In genomic region chr2:433216-433615, GRCh38 we compare ENCODE assay signal across 28 cellular contexts.
"Had no signal": no experiment of that assay in that cellular context is flagged by ENCODE, and none has a peak within 500 bp of the region (broad histone marks: within the 10 kb centered on the region; RNA-seq: fewer than 3 reads in every experiment).

No MANE protein-coding gene starts in this region.

- H3K27ac ChIP-seq: left lung, lower lobe of right lung, neutrophil, parathyroid adenoma, right atrium auricular region, right lobe of liver, stomach, testis, thyroid gland, transverse colon, upper lobe of left lung, vagina had no signal

- H3K4me1 ChIP-seq: lower lobe of right lung, parathyroid adenoma, right atrium auricular region, right lobe of liver, thyroid gland, transverse colon, vagina had no signal

- H3K4me3 Mint-ChIP-seq: naive thymus-derived CD8-positive, alpha-beta T cell; nephron; neural crest cell; stimulated activated naive B cell treated with anti-CD40 and anti-IgM and Interleukin-4, amounts not matched to agents 10 μg/mL and 1 μg/mL and 100 μg/mL, for 72 hours had no signal

- FAIRE-seq: kidney had no signal

- H2AFZ ChIP-seq: parathyroid adenoma had no signal

- ATAC-seq: left colon; left lung; lower lobe of right lung; naive thymus-derived CD8-positive, alpha-beta T cell; right lobe of liver; stimulated activated naive B cell treated with anti-CD40 and anti-IgM and Interleukin-4, amounts not matched to agents 10 μg/mL and 1 μg/mL and 100 μg/mL, for 72 hours; stimulated activated naive CD8-positive, alpha-beta T cell treated with anti-CD3 and anti-CD28 coated beads, Interleukin-15, Interleukin-2, amounts not matched to agents 100 U/mL and 50 U/mL, for 24 hours had no signal

- H3K4me2 ChIP-seq: smooth muscle cell had no signal

- H3K9me3 ChIP-seq: left lung, lower lobe of right lung, neutrophil, right atrium auricular region, right lobe of liver, stomach, testis, thyroid gland, transverse colon, upper lobe of left lung, vagina had no signal

- H3K9me3 Mint-ChIP-seq: naive thymus-derived CD8-positive, alpha-beta T cell; nephron; neural crest cell; stimulated activated naive B cell treated with anti-CD40 and anti-IgM and Interleukin-4, amounts not matched to agents 10 μg/mL and 1 μg/mL and 100 μg/mL, for 72 hours had no signal

- H3K27ac Mint-ChIP-seq: progenitor cell of endocrine pancreas; stimulated activated naive B cell treated with anti-CD40 and anti-IgM and Interleukin-4, amounts not matched to agents 10 μg/mL and 1 μg/mL and 100 μg/mL, for 72 hours had no signal

- H3K4me3 ChIP-seq: left lung, lower lobe of right lung, right atrium auricular region, right lobe of liver, smooth muscle cell, stomach, testis, thyroid gland, transverse colon, upper lobe of left lung, vagina had no signal

- DNase-seq: kidney; left colon; left lung; lower lobe of right lung; mammary epithelial cell; mesenchymal stem cell; naive thymus-derived CD8-positive, alpha-beta T cell; occipital lobe; right lobe of liver; stimulated activated CD4-positive, alpha-beta T cell treated with anti-CD3 and anti-CD28 coated beads, Interleukin-1b, Interleukin-23, amount 100 ng/mL, for 48 hours; stimulated activated CD4-positive, alpha-beta T cell treated with anti-CD3 and anti-CD28 coated beads, Interleukin-2, amount 100 ng/mL, for 48 hours; stimulated activated CD4-positive, alpha-beta T cell treated with anti-CD3 and anti-CD28 coated beads, Interleukin-4, amount 100 ng/mL, for 4 hours; stimulated activated CD8-positive, alpha-beta memory T cell treated with anti-CD3 and anti-CD28 coated beads, Interleukin-4, amount 100 ng/mL, for 48 hours; stimulated activated naive B cell treated with anti-CD40 and anti-IgM and Interleukin-4, amounts not matched to agents 10 μg/mL and 1 μg/mL and 100 μg/mL, for 72 hours; stimulated activated naive CD8-positive, alpha-beta T cell treated with anti-CD3 and anti-CD28 coated beads, Interleukin-15, Interleukin-2, amounts not matched to agents 100 U/mL and 50 U/mL, for 24 hours; stomach; testis; thyroid gland; transverse colon; upper lobe of left lung had no signal

- H3K36me3 ChIP-seq: left lung, lower lobe of right lung, neutrophil, right atrium auricular region, right lobe of liver, stomach, thyroid gland, transverse colon, upper lobe of left lung, vagina had no signal

- H3K36me3 Mint-ChIP-seq: naive thymus-derived CD8-positive, alpha-beta T cell had no signal

- H3K27me3 Mint-ChIP-seq: naive thymus-derived CD8-positive, alpha-beta T cell; stimulated activated naive B cell treated with anti-CD40 and anti-IgM and Interleukin-4, amounts not matched to agents 10 μg/mL and 1 μg/mL and 100 μg/mL, for 72 hours had no signal

- H3K79me2 ChIP-seq: parathyroid adenoma had no signal

- H3K9ac ChIP-seq: parathyroid adenoma had no signal

- H3K27me3 ChIP-seq: right atrium auricular region, right lobe of liver, testis, thyroid gland, transverse colon, upper lobe of left lung, vagina had no signal
